8 cellular contexts compared by ENCODE assay signal in the genomic region with DNA sequence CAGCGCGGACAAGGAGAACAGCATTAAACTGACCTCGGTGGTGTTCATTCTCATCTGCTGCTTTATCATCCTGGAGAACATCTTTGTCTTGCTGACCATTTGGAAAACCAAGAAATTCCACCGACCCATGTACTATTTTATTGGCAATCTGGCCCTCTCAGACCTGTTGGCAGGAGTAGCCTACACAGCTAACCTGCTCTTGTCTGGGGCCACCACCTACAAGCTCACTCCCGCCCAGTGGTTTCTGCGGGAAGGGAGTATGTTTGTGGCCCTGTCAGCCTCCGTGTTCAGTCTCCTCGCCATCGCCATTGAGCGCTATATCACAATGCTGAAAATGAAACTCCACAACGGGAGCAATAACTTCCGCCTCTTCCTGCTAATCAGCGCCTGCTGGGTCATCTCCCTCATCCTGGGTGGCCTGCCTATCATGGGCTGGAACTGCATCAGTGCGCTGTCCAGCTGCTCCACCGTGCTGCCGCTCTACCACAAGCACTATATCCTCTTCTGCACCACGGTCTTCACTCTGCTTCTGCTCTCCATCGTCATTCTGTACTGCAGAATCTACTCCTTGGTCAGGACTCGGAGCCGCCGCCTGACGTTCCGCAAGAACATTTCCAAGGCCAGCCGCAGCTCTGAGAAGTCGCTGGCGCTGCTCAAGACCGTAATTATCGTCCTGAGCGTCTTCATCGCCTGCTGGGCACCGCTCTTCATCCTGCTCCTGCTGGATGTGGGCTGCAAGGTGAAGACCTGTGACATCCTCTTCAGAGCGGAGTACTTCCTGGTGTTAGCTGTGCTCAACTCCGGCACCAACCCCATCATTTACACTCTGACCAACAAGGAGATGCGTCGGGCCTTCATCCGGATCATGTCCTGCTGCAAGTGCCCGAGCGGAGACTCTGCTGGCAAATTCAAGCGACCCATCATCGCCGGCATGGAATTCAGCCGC. TPM values are rescaled to one million over a fixed set of nuclear protein-coding genes. Genes with fewer than 3 reads are reported as not detected.
DNase-seq lines count a peak whose midpoint lies in the region; ATAC-seq and TF ChIP-seq lines count a peak whose summit lies in the region.

No MANE protein-coding gene starts in this region.

- no peaks in the 10 kb centered on the region for H3K27me3 Mint-ChIP-seq in activated naive CD8-positive, alpha-beta T cell
- no peaks in the 10 kb centered on the region for H3K27me3 Mint-ChIP-seq in naive B cell

- no peaks in the 10 kb centered on the region for H3K27me3 ChIP-seq in upper lobe of left lung

- peak overlapping the region; percentile 99 for H3K27ac Mint-ChIP-seq in activated naive CD8-positive, alpha-beta T cell
- H3K27ac Mint-ChIP-seq in naive B cell = peak overlapping the region; percentile 83 to 98 (median 98)

- peak in 1 of 6 experiments; percentile 18 for TF ChIP-seq CTCF in upper lobe of left lung (IDR thresholded peaks at IDR 0.05)

- H3K4me1 Mint-ChIP-seq in activated naive CD8-positive, alpha-beta T cell (ENCODE audit: low read depth) = peaks cover 64% of the 10 kb centered on the region
- H3K4me1 Mint-ChIP-seq in naive B cell = peaks cover 57 to 65% (median 64%) of the 10 kb centered on the region in 3 donors

- peaks cover 37% of the 10 kb centered on the region for H3K36me3 Mint-ChIP-seq in activated naive CD8-positive, alpha-beta T cell
- H3K36me3 Mint-ChIP-seq in naive B cell = peaks cover 21 to 50% of the 10 kb centered on the region in 2 donors

- peaks cover 21 to 49% (median 29%) of the 10 kb centered on the region in 4 donors for H3K4me1 ChIP-seq in upper lobe of left lung

- peak overlapping the region; percentile 89 to 97 (median 94) for H3K27ac ChIP-seq in upper lobe of left lung

- no peaks in the 10 kb centered on the region for H3K9me3 Mint-ChIP-seq in activated naive CD8-positive, alpha-beta T cell (ENCODE audit: low read depth)
- peaks cover 0 to 1% (median 0%) of the 10 kb centered on the region in 7 donors for H3K9me3 Mint-ChIP-seq in naive B cell

- H3K36me3 ChIP-seq in upper lobe of left lung = peaks cover 0 to 32% (median 3%) of the 10 kb centered on the region in 4 donors

- no peak for TF ChIP-seq EP300 in upper lobe of left lung (IDR thresholded peaks at IDR 0.05)

- TF ChIP-seq POLR2A in upper lobe of left lung (IDR thresholded peaks at IDR 0.05) = no peak

- ATAC-seq in naive B cell (ENCODE audit: low read depth in 2 of 2) (no peak), upper lobe of left lung (ENCODE audit: low FRiP score in 2 of 2) (no peak), GM18858 (IDR thresholded peaks at IDR 0.05; ENCODE audit: unreplicated experiment) (no peak), GM18873 (IDR thresholded peaks at IDR 0.05; ENCODE audit: low FRiP score, unreplicated experiment) (no peak)

- H3K9me3 ChIP-seq in upper lobe of left lung = no peaks in the 10 kb centered on the region

- H3K4me3 Mint-ChIP-seq in activated naive CD8-positive, alpha-beta T cell = peak overlapping the region; percentile 99
- H3K4me3 Mint-ChIP-seq in naive B cell = peak overlapping the region; percentile 87 to 99 (median 98)

- WGBS in upper lobe of left lung, 2 donors = 57 to 62% methylated on average over 36 to 42 of the region's 42 CpGs

- DNase-seq in activated T-cell treated with anti-CD3 and anti-CD28 coated beads for 1 hour (ENCODE audit: low read depth) (peak; percentile 29), activated T-cell treated with anti-CD3 and anti-CD28 coated beads for 4 hours (no peak), naive B cell (no peak), upper lobe of left lung (peak; percentile 25 to 46), NCI-H1694 treated with DMSO at 0.1 percent for 48 hours (lab: John Stamatoyannopoulos, UW) (no peak)

- peak overlapping the region; percentile 52 to 78 (median 62) for H3K4me3 ChIP-seq in upper lobe of left lung

RNA-seq across cellular contexts. Expression of a gene that starts 2.5 kb away (rescaled TPM):
- 100 to 1,000 TPM; 102 to 159 (median 133) TPM for polyA plus RNA-seq in naive B cell (ENCODE audit: low read depth in 6 of 6)
- total RNA-seq in upper lobe of left lung = 100 to 1,000 TPM in 1 of 6 donors, 10 to 100 TPM in 5; 18.9 to 130 (median 76.5) TPM

Comparison
In these comparisons a context has a peak if more than half of its experiments do, and no peak if none do; other contexts are left out.
1. DNase-seq: peak in activated T-cell treated with anti-CD3 and anti-CD28 coated beads for 1 hour (single experiment) and upper lobe of left lung (2 of 2); none in activated T-cell treated with anti-CD3 and anti-CD28 coated beads for 4 hours (single experiment), naive B cell (single experiment) and NCI-H1694 treated with DMSO at 0.1 percent for 48 hours (single experiment).